In the genomic region with DNA sequence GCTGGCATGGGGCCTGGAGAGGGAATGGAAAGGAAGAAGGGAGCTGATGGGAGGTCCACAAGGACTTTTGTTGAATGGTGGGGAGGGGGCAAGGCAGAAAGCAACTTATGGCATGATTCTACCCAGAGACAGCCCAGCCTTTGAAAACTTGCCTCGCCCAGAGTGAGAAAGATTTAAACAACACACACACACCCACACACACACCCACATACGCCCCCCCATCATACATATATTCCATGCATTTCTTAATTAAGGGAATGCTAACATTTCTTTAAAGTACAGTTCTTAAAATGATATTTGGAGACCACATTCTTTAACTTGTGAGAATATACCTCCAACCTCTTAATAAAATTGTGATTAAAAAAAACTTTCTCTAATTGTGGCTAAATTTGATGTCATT, we compare ENCODE assay signal across 22 cellular contexts.
"Had no signal": no experiment of that assay in that cellular context is flagged by ENCODE, and none has a peak within 500 bp of the region (broad histone marks: within the 10 kb centered on the region; RNA-seq: fewer than 3 reads in every experiment).

No MANE protein-coding gene starts in this region.

- H3K9me3 ChIP-seq: adrenal gland, breast epithelium, left lung, psoas muscle, right lobe of liver, thoracic aorta had no signal

- H3K4me1 Mint-ChIP-seq: activated CD4-positive, alpha-beta T cell treated with anti-CD3 and anti-CD28 coated beads for 36 hours; naive B cell; stimulated activated naive B cell treated with anti-CD40 and anti-IgM and Interleukin-4, amounts not matched to agents 10 μg/mL and 1 μg/mL and 100 μg/mL, for 72 hours had no signal

- H3K27ac ChIP-seq: adrenal gland, breast epithelium, left lung, psoas muscle, right lobe of liver, thoracic aorta had no signal

- H3K9me3 Mint-ChIP-seq: activated CD4-positive, alpha-beta memory T cell treated with anti-CD3 and anti-CD28 coated beads for 36 hours; activated naive CD4-positive, alpha-beta T cell treated with anti-CD3 and anti-CD28 coated beads, Interleukin-2, amount 50 U/mL, for 72 hours; activated T-helper 1 cell treated with anti-CD3 and anti-CD28 coated beads, Interleukin-12 subunit alpha, Interleukin-12 subunit beta, Interleukin-2, Interleukin-4 antibody, amounts not matched to agents 30 ng/mL and 10 ng/mL and 1 ng/mL, durations not matched to agents 14 hours and 24 hours and 36 hours; effector memory CD8-positive, alpha-beta T cell; stimulated activated naive B cell treated with anti-CD40 and anti-IgM and Interleukin-4, amounts not matched to agents 10 μg/mL and 1 μg/mL and 100 μg/mL, for 72 hours had no signal

- DNase-seq: activated CD4-positive, alpha-beta memory T cell treated with anti-CD3 and anti-CD28 coated beads for 36 hours; activated CD4-positive, alpha-beta T cell treated with anti-CD3 and anti-CD28 coated beads for 36 hours; activated gamma-delta T cell treated with Interleukin-2 at 50 U/mL for 16 hours; activated T-cell treated with anti-CD3 and anti-CD28 coated beads for 4 hours; adrenal gland; effector memory CD8-positive, alpha-beta T cell; foreskin melanocyte; glutamatergic neuron; kidney; left lung; mammary epithelial cell; naive B cell; psoas muscle; right lobe of liver; small intestine; stimulated activated CD4-positive, alpha-beta T cell treated with anti-CD3 and anti-CD28 coated beads, Interleukin-4, amount 100 ng/mL, for 4 hours; stimulated activated naive B cell treated with anti-CD40 and anti-IgM and Interleukin-4, amounts not matched to agents 10 μg/mL and 1 μg/mL and 100 μg/mL, for 72 hours; T-helper 2 cell had no signal

- H3K4me3 ChIP-seq: adrenal gland, breast epithelium, left lung, psoas muscle, right lobe of liver, thoracic aorta had no signal

- H3K27me3 ChIP-seq: adrenal gland, breast epithelium, left lung, right lobe of liver had no signal

- H3K27ac Mint-ChIP-seq: activated CD4-positive, alpha-beta memory T cell treated with anti-CD3 and anti-CD28 coated beads for 36 hours; activated CD4-positive, alpha-beta T cell treated with anti-CD3 and anti-CD28 coated beads for 36 hours; activated naive CD4-positive, alpha-beta T cell treated with anti-CD3 and anti-CD28 coated beads, Interleukin-2, amount 50 U/mL, for 72 hours; activated T-helper 1 cell treated with anti-CD3 and anti-CD28 coated beads, Interleukin-12 subunit alpha, Interleukin-12 subunit beta, Interleukin-2, Interleukin-4 antibody, amounts not matched to agents 30 ng/mL and 10 ng/mL and 1 ng/mL, durations not matched to agents 14 hours and 24 hours and 36 hours; effector memory CD8-positive, alpha-beta T cell; stimulated activated naive B cell treated with anti-CD40 and anti-IgM and Interleukin-4, amounts not matched to agents 10 μg/mL and 1 μg/mL and 100 μg/mL, for 72 hours had no signal

- H3K36me3 ChIP-seq: adrenal gland, breast epithelium, left lung, right lobe of liver, thoracic aorta had no signal

- H3K4me1 ChIP-seq: breast epithelium, psoas muscle had no signal

- H3K4me3 Mint-ChIP-seq: activated CD4-positive, alpha-beta memory T cell treated with anti-CD3 and anti-CD28 coated beads for 36 hours; activated CD4-positive, alpha-beta T cell treated with anti-CD3 and anti-CD28 coated beads for 36 hours; activated T-helper 1 cell treated with anti-CD3 and anti-CD28 coated beads, Interleukin-12 subunit alpha, Interleukin-12 subunit beta, Interleukin-2, Interleukin-4 antibody, amounts not matched to agents 30 ng/mL and 10 ng/mL and 1 ng/mL, durations not matched to agents 14 hours and 24 hours and 36 hours; effector memory CD8-positive, alpha-beta T cell; naive B cell; stimulated activated naive B cell treated with anti-CD40 and anti-IgM and Interleukin-4, amounts not matched to agents 10 μg/mL and 1 μg/mL and 100 μg/mL, for 72 hours had no signal

- H3K36me3 Mint-ChIP-seq: activated CD4-positive, alpha-beta memory T cell treated with anti-CD3 and anti-CD28 coated beads for 36 hours; activated naive CD4-positive, alpha-beta T cell treated with anti-CD3 and anti-CD28 coated beads, Interleukin-2, amount 50 U/mL, for 72 hours; naive B cell; stimulated activated naive B cell treated with anti-CD40 and anti-IgM and Interleukin-4, amounts not matched to agents 10 μg/mL and 1 μg/mL and 100 μg/mL, for 72 hours had no signal
